ENCODE assay signal across 8 cellular contexts in the genomic region with DNA sequence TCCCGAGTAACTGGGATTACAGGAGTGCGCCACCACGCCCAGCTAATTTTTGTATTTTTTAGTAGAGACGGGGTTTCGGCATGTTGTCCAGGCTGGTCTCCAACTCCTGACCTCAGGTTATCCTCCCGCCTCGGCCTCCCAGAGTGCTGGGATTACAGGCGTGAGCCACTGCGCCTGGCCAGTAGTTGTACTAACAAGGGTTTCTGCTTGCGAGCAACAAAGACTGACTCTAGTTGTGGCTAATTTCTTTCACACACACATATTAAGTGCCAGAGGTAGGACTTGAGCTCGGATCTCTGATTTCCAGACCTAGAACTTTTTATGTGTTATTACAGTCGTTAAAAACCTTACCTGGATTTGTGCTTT. TPM values are rescaled to one million over a fixed set of nuclear protein-coding genes. Genes with fewer than 3 reads are reported as not detected.
DNase-seq lines count a peak whose midpoint lies in the region; ATAC-seq and TF ChIP-seq lines count a peak whose summit lies in the region.

No MANE protein-coding gene starts in this region.

- H3K9me3 Mint-ChIP-seq in CD8-positive, alpha-beta T cell = no peaks in the 10 kb centered on the region

- H3K9me2 ChIP-seq in OCI-LY7 (ENCODE audit: insufficient read depth, low read length) = no peaks in the 10 kb centered on the region

- H4K20me1 ChIP-seq in OCI-LY7 (ENCODE audit: insufficient read depth, low read length) = no peaks in the 10 kb centered on the region

- no peaks in the 10 kb centered on the region for H3K27me3 Mint-ChIP-seq in CD8-positive, alpha-beta T cell (ENCODE audit: low read depth)

- H3K9me3 ChIP-seq in CD8-positive, alpha-beta T cell (ENCODE audit: low read length) = no peaks in the 10 kb centered on the region
- H3K9me3 ChIP-seq in OCI-LY7 (ENCODE audit: low read length) (no peaks in the 10 kb centered on the region), neuron (ENCODE audit: low read length) (no peaks in the 10 kb centered on the region)

- H3K27ac ChIP-seq in CD8-positive, alpha-beta T cell (ENCODE audit: low read depth, low read length) = no peak overlapping the region
- H3K27ac ChIP-seq in OCI-LY7 (ENCODE audit: low read depth, low read length, poor library complexity, severe bottlenecking) = no peak overlapping the region

- no peak for DNase-seq in CD8-positive, alpha-beta T cell
- DNase-seq in OCI-LY7 (ENCODE audit: low spot score) = no peak
- DNase-seq in epithelial cell of proximal tubule (ENCODE audit: low read depth) = no peak
- DNase-seq in germinal center (ENCODE audit: low spot score) = no peak
- no peak for DNase-seq in AG08395 (ENCODE audit: low spot score)
- DNase-seq in kidney tubule cell (ENCODE audit: low spot score) = no peak

- ATAC-seq in CD8-positive, alpha-beta T cell = no peak
- ATAC-seq in HG02885 (IDR thresholded peaks at IDR 0.05; ENCODE audit: poor library complexity, unreplicated experiment) = no peak

- POLR2A ChIA-PET in CD8-positive, alpha-beta T cell (lab: Charles Lee) = no interaction called here
- POLR2A ChIA-PET in OCI-LY7 (lab: Charles Lee) = no interaction called here

- H3K79me2 ChIP-seq in OCI-LY7 (ENCODE audit: insufficient read depth, low read depth, low read length) = no peaks in the 10 kb centered on the region

- H3K4me3 ChIP-seq in CD8-positive, alpha-beta T cell (ENCODE audit: low read depth, low read length) = peak overlapping the region; percentile 81
- H3K4me3 ChIP-seq in OCI-LY7 (ENCODE audit: low read depth, low read length, poor library complexity, severe bottlenecking) = peak overlapping the region; percentile 81
- H3K4me3 ChIP-seq in epithelial cell of proximal tubule (ENCODE audit: low read depth, low read length) = peak overlapping the region; percentile 75
- H3K4me3 ChIP-seq in neuron (ENCODE audit: low read length) = peak overlapping the region; percentile 89

- H2AFZ ChIP-seq in OCI-LY7 (ENCODE audit: low read length) (peak overlapping the region; percentile 94; the same call in 1 of the 2 replicates), neuron (ENCODE audit: low read depth, low read length) (peak overlapping the region; percentile 46)

- H3K27me3 ChIP-seq in CD8-positive, alpha-beta T cell (ENCODE audit: insufficient read depth, low read length) = no peaks in the 10 kb centered on the region
- no peaks in the 10 kb centered on the region for H3K27me3 ChIP-seq in neuron (ENCODE audit: insufficient read depth, low read length)

- peaks cover 30% of the 10 kb centered on the region for H3K4me1 Mint-ChIP-seq in CD8-positive, alpha-beta T cell (ENCODE audit: low read depth)

- TF ChIP-seq CTCF in CD8-positive, alpha-beta T cell (IDR thresholded peaks at IDR 0.05) = no peak
- no peak for TF ChIP-seq CTCF in OCI-LY7 (conservative IDR thresholded peaks at IDR 0.05; ENCODE audit: low read length)
- no peak for TF ChIP-seq CTCF in epithelial cell of proximal tubule (conservative IDR thresholded peaks at IDR 0.05; ENCODE audit: low read depth, low read length)

- H3K4me2 ChIP-seq in OCI-LY7 (ENCODE audit: low read length) = peak overlapping the region; percentile 87

- BruUV-seq in OCI-LY7 (replicated peaks; lab: Mats Ljungman, UMichigan) = no TSS peak

- H3K4me1 ChIP-seq in CD8-positive, alpha-beta T cell (ENCODE audit: insufficient read depth, low read length) = peaks cover 28% of the 10 kb centered on the region
- H3K4me1 ChIP-seq in OCI-LY7 (ENCODE audit: insufficient read depth, low read length, poor library complexity, severe bottlenecking) (no peaks in the 10 kb centered on the region), neuron (ENCODE audit: insufficient read depth, low read length) (peaks cover 28% of the 10 kb centered on the region)

- intact Hi-C loops in CD8-positive, alpha-beta T cell (cut with DNase I, micrococcal nuclease) = loop anchor here in 1 of 2 experiments (2.0 kb wide), 2 partner anchors 431 to 587 kb away; partner anchors contain the start of gene TMTC4
- intact Hi-C loops in OCI-LY7 (cut with micrococcal nuclease; ENCODE audit: unreplicated experiment) = no loop called here

- CTCF ChIA-PET in CD8-positive, alpha-beta T cell (lab: Charles Lee) = interaction anchor here (1.0 kb wide), 1 partner anchor 431 kb away, joined by 4 read pairs; no protein-coding TSS in a partner anchor
- CTCF ChIA-PET in OCI-LY7 (lab: Charles Lee; ENCODE audit: unreplicated experiment) = no interaction called here

- no peaks in the 10 kb centered on the region for H3K36me3 ChIP-seq in CD8-positive, alpha-beta T cell (ENCODE audit: insufficient read depth, low read length)
- no peaks in the 10 kb centered on the region for H3K36me3 ChIP-seq in OCI-LY7 (ENCODE audit: insufficient read depth, low read length)
- peaks cover 4% of the 10 kb centered on the region for H3K36me3 ChIP-seq in neuron (ENCODE audit: insufficient read depth, low read length)

- H3K36me3 Mint-ChIP-seq in CD8-positive, alpha-beta T cell = peaks cover 5% of the 10 kb centered on the region

- H3K27ac Mint-ChIP-seq in CD8-positive, alpha-beta T cell = peak overlapping the region; percentile 80

- H3K4me3 Mint-ChIP-seq in CD8-positive, alpha-beta T cell = peak overlapping the region; percentile 98

RNA-seq across cellular contexts. Expression of gene PCCA, which starts 0.6 kb away (rescaled TPM):
- 1 to 10 TPM; 6.2 to 7.5 TPM for total RNA-seq in CD8-positive, alpha-beta T cell
- total RNA-seq in OCI-LY7 (2014; rRNA removed; shearing (Covaris generic)) = 4.4 and 7.2 TPM in 2 replicates
- 2.7 and 5.6 TPM in 2 replicates for total RNA-seq in OCI-LY7 (2022)
- total RNA-seq in epithelial cell of proximal tubule = 14.4 and 17.8 TPM in 2 replicates
